8 cellular contexts compared by ENCODE assay signal in the genomic region with DNA sequence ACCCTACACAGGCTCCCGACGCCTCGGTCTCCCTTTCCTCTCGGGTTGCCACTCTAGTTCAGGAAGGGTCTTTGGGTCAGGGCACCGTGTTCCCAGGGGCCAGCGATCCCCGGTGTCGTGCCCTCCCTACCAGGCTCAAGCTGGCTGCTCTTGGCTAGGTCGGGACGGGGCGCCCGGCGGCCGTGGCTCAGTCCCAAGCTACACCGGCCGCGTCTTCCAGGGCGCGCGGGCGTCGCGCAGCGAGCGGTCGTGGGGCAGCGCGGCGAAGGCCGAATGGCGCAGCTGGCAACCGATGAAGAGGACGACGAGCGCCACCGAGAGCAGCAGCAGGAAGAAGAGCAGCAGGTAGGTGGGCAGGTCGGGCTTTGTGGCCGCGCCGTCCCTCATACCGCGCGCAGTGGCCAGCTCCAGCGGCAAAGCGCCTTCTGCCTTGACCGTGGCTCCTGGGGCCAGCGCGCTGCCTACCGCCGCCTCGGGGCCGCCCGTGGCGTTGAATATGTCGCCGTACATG. TPM values are rescaled to one million over a fixed set of nuclear protein-coding genes. Genes with fewer than 3 reads are reported as not detected.
DNase-seq lines count a peak whose midpoint lies in the region; ATAC-seq and TF ChIP-seq lines count a peak whose summit lies in the region.

No MANE protein-coding gene starts in this region.

- no peak overlapping the region for H3K27ac ChIP-seq in endodermal cell (ENCODE audit: low read depth, low read length)
- H3K27ac ChIP-seq in lower lobe of right lung: no peak overlapping the region
- H3K27ac ChIP-seq in tibial nerve: no peak overlapping the region

- WGBS in endodermal cell (ENCODE audit: insufficient coverage in 1 of 2, insufficient read length in 1 of 2), 2 experiments: 1 to 6% methylated on average over 14 to 56 of the region's 56 CpGs
- WGBS in tibial nerve, 2 donors: 3% methylated on average over 33 to 43 of the region's 56 CpGs

- H3K4me3 Mint-ChIP-seq in endodermal cell: peak overlapping the region; percentile 61
- H3K4me3 Mint-ChIP-seq in activated CD4-positive, alpha-beta T cell treated with anti-CD3 and anti-CD28 coated beads for 36 hours: no peak overlapping the region

- no peaks in the 10 kb centered on the region for H3K9me3 Mint-ChIP-seq in endodermal cell
- no peaks in the 10 kb centered on the region for H3K9me3 Mint-ChIP-seq in activated CD4-positive, alpha-beta T cell treated with anti-CD3 and anti-CD28 coated beads for 36 hours (ENCODE audit: low read depth)

- ATAC-seq in lower lobe of right lung: peak; percentile 25 to 34
- no peak for ATAC-seq in activated CD4-positive, alpha-beta T cell treated with anti-CD3 and anti-CD28 coated beads for 36 hours

- H3K36me3 ChIP-seq in endodermal cell (ENCODE audit: control insufficient read depth, insufficient read depth, low read length) (peaks cover 13% of the 10 kb centered on the region), lower lobe of right lung (peaks cover 5% of the 10 kb centered on the region), tibial nerve (peaks cover 0 to 27% (median 0%) of the 10 kb centered on the region in 3 donors), BE2C (no peaks in the 10 kb centered on the region)

- TF ChIP-seq POLR2A in tibial nerve (IDR thresholded peaks at IDR 0.05): no peak

- no peak for TF ChIP-seq CTCF in endodermal cell (conservative IDR thresholded peaks at IDR 0.05)
- TF ChIP-seq CTCF in lower lobe of right lung (IDR thresholded peaks at IDR 0.05): no peak
- no peak for TF ChIP-seq CTCF in tibial nerve (IDR thresholded peaks at IDR 0.05)
- no peak for TF ChIP-seq CTCF in BE2C (IDR thresholded peaks at IDR 0.05; ENCODE audit: low read depth, low read length)

- H3K36me3 Mint-ChIP-seq in endodermal cell (ENCODE audit: low read depth): peaks cover 20% of the 10 kb centered on the region
- H3K36me3 Mint-ChIP-seq in activated CD4-positive, alpha-beta T cell treated with anti-CD3 and anti-CD28 coated beads for 36 hours (ENCODE audit: low read depth): no peaks in the 10 kb centered on the region

- intact Hi-C loops in lower lobe of right lung (cut with DNase I): no loop called here
- intact Hi-C loops in activated CD4-positive, alpha-beta T cell treated with anti-CD3 and anti-CD28 coated beads for 36 hours (cut with DNase I, micrococcal nuclease): no loop called here

- peak overlapping the region; percentile 79 for H3K4me3 ChIP-seq in endodermal cell (ENCODE audit: low read length)
- peak overlapping the region; percentile 38 for H3K4me3 ChIP-seq in lower lobe of right lung
- H3K4me3 ChIP-seq in tibial nerve: peak overlapping the region; percentile 7 to 40 (median 28)
- H3K4me3 ChIP-seq in BE2C (ENCODE audit: low read depth, low read length): no peak overlapping the region; the same call in 1 of the 2 replicates

- peak overlapping the region; percentile 30 for H3K9ac ChIP-seq in endodermal cell (ENCODE audit: extremely low read depth, low read length, poor library complexity, severe bottlenecking)

- DNase-seq in NCI-H146 (lab: John Stamatoyannopoulos, UW) (peak; percentile 35), NCI-H146 treated with DMSO at 0.1 percent for 48 hours (lab: John Stamatoyannopoulos, UW; ENCODE audit: unreplicated experiment) (no peak), endodermal cell (peak; percentile 81), lower lobe of right lung (no peak), tibial nerve (ENCODE audit: low spot score in 2 of 2) (no peak), BE2C (no peak)
- DNase-seq in effector CD4-positive, alpha-beta T cell: no peak
- no peak for DNase-seq in activated CD4-positive, alpha-beta T cell treated with anti-CD3 and anti-CD28 coated beads for 36 hours

- CTCF ChIA-PET in activated CD4-positive, alpha-beta T cell treated with anti-CD3 and anti-CD28 coated beads for 36 hours (lab: Charles Lee): interaction anchor here (0.6 kb wide), 1 partner anchor 44 kb away, joined by 6 read pairs; no protein-coding TSS in a partner anchor

- no peak overlapping the region for H3K27ac Mint-ChIP-seq in endodermal cell
- no peak overlapping the region for H3K27ac Mint-ChIP-seq in activated CD4-positive, alpha-beta T cell treated with anti-CD3 and anti-CD28 coated beads for 36 hours

- POLR2A ChIA-PET in activated CD4-positive, alpha-beta T cell treated with anti-CD3 and anti-CD28 coated beads for 36 hours (lab: Charles Lee): no interaction called here

- peaks cover 15% of the 10 kb centered on the region for H3K4me1 Mint-ChIP-seq in endodermal cell
- no peaks in the 10 kb centered on the region for H3K4me1 Mint-ChIP-seq in activated CD4-positive, alpha-beta T cell treated with anti-CD3 and anti-CD28 coated beads for 36 hours

- H3K27me3 ChIP-seq in endodermal cell (ENCODE audit: control insufficient read depth, insufficient read depth, low read length, poor library complexity, severe bottlenecking) (peaks cover 66% of the 10 kb centered on the region), lower lobe of right lung (ENCODE audit: low read depth) (peaks cover 55% of the 10 kb centered on the region), tibial nerve (peaks cover 0 to 50% of the 10 kb centered on the region in 2 donors), BE2C (peaks cover 62% of the 10 kb centered on the region)

- no peaks in the 10 kb centered on the region for H3K9me3 ChIP-seq in endodermal cell (ENCODE audit: control insufficient read depth, low read length)
- no peaks in the 10 kb centered on the region for H3K9me3 ChIP-seq in lower lobe of right lung
- H3K9me3 ChIP-seq in tibial nerve: no peaks in the 10 kb centered on the region
- H3K9me3 ChIP-seq in BE2C: no peaks in the 10 kb centered on the region

- H3K4me1 ChIP-seq in endodermal cell (ENCODE audit: control insufficient read depth, insufficient read depth, low read length) (no peaks in the 10 kb centered on the region), lower lobe of right lung (peaks cover 18% of the 10 kb centered on the region), tibial nerve (peaks cover 0 to 36% (median 16%) of the 10 kb centered on the region in 4 donors), BE2C (no peaks in the 10 kb centered on the region)

- peaks cover 78% of the 10 kb centered on the region for H3K27me3 Mint-ChIP-seq in endodermal cell (ENCODE audit: insufficient read depth)
- peaks cover 43% of the 10 kb centered on the region for H3K27me3 Mint-ChIP-seq in activated CD4-positive, alpha-beta T cell treated with anti-CD3 and anti-CD28 coated beads for 36 hours

- TF ChIP-seq EP300 in tibial nerve (IDR thresholded peaks at IDR 0.05): no peak

RNA-seq across cellular contexts. Expression of a gene that starts 0.9 kb away (rescaled TPM):
- total RNA-seq in endodermal cell (under 1 TPM; 0.15 to 0.20 TPM), lower lobe of right lung (not detected), tibial nerve (not detected)
- 0.75 TPM for polyA plus RNA-seq in endodermal cell (2013, experiment 1 of 2)
- 0.62 TPM for polyA plus RNA-seq in endodermal cell (2013, experiment 2 of 2)
- polyA plus RNA-seq in BE2C (2012; ENCODE audit: insufficient read depth, insufficient read length, low read depth): not detected
- not detected for total RNA-seq in activated CD4-positive, alpha-beta T cell treated with anti-CD3 and anti-CD28 coated beads for 36 hours

RNA-seq across cellular contexts. Expression of a gene that starts 59.4 kb away (rescaled TPM):
- total RNA-seq in endodermal cell: 100 to 1,000 TPM in 1 of 2 donors, 10 to 100 TPM in 1; 97.8 to 105 TPM
- polyA plus RNA-seq in endodermal cell (2013, experiment 1 of 2): 49.3 TPM
- 44.8 TPM for polyA plus RNA-seq in endodermal cell (2013, experiment 2 of 2)
- 61.9 TPM for total RNA-seq in lower lobe of right lung
- total RNA-seq in tibial nerve: 10 to 100 TPM; 34.5 to 65.5 (median 54.3) TPM
- 30.2 TPM for polyA plus RNA-seq in BE2C (2012; ENCODE audit: insufficient read depth, insufficient read length, low read depth)
- 1 to 10 TPM; 5.4 to 7.7 TPM for total RNA-seq in activated CD4-positive, alpha-beta T cell treated with anti-CD3 and anti-CD28 coated beads for 36 hours

Comparison
In these comparisons a context has a peak if more than half of its experiments do, and no peak if none do; other contexts are left out.
1. DNase-seq: peak in NCI-H146 (single experiment) and endodermal cell (single experiment); none in NCI-H146 treated with DMSO at 0.1 percent for 48 hours (single experiment), lower lobe of right lung (single experiment), tibial nerve (0 of 2), BE2C (single experiment), effector CD4-positive, alpha-beta T cell (single experiment) and activated CD4-positive, alpha-beta T cell treated with anti-CD3 and anti-CD28 coated beads for 36 hours (single experiment).